In the genomic region with DNA sequence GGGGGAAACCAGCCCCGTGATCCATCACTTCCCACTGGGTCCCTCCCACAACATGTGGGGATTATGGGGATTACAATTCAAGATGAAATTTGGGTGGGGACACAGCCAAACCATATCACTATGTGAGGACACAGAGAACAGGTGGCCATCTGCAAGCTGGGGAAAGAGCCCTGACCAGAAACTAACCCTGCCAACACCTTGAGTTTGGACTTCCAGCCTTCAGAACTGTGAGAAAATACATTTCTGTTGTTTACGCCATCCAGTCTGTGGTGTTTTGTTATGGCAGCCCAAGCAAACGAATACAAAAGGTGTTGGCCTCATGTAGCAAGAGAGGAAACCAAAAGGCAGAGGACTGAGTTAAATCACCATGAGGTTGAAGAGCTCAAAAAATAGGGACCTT, we compare ENCODE assay signal across 3 cellular contexts.
"Had no signal": no experiment of that assay in that cellular context is flagged by ENCODE, and none has a peak within 500 bp of the region (broad histone marks: within the 10 kb centered on the region; RNA-seq: fewer than 3 reads in every experiment).

No MANE protein-coding gene starts in this region.

- H3K4me3 ChIP-seq: GM12878 had no signal

- DNase-seq: GDM1, GF-D8 had no signal
